Comparison of ENCODE assay signal across 29 cellular contexts in genomic region chr15:57668074-57668473, GRCh38. TPM values are rescaled to one million over a fixed set of nuclear protein-coding genes. Genes with fewer than 3 reads are reported as not detected.
A peak's percentile ranks its signal among the peaks of the same experiment; 100 is the strongest.
DNase-seq lines count a peak whose midpoint lies in the region; ATAC-seq and TF ChIP-seq lines count a peak whose summit lies in the region.
"Had no signal": no experiment of that assay in that cellular context is flagged by ENCODE, and none has a peak within 500 bp of the region (broad histone marks: within the 10 kb centered on the region; RNA-seq: fewer than 3 reads in every experiment).

No MANE protein-coding gene starts in this region.

- peaks cover 50% of the 10 kb centered on the region for H3K4me1 ChIP-seq in left ventricle myocardium inferior
- H3K4me1 ChIP-seq in duodenal mucosa (ENCODE audit: control insufficient read depth in 1 of 2, insufficient read depth in 2 of 2, low read length in 2 of 2): peaks cover 8 to 26% of the 10 kb centered on the region in 2 donors
- H3K4me1 ChIP-seq in mucosa of rectum (ENCODE audit: control insufficient read depth in 2 of 2, insufficient read depth in 2 of 2, low read length in 2 of 2): peaks cover 6 to 8% of the 10 kb centered on the region in 2 donors

- no peaks in the 10 kb centered on the region for H3K27me3 ChIP-seq in left ventricle myocardium inferior (ENCODE audit: low read depth)
- H3K27me3 ChIP-seq in duodenal mucosa (ENCODE audit: control insufficient read depth in 1 of 2, insufficient read depth in 2 of 2, low read length in 2 of 2): no peaks in the 10 kb centered on the region
- no peaks in the 10 kb centered on the region for H3K27me3 ChIP-seq in mucosa of rectum (ENCODE audit: control insufficient read depth in 2 of 2, insufficient read depth in 2 of 2, low read length in 2 of 2)
- H3K27me3 ChIP-seq: heart left ventricle, upper lobe of left lung had no signal

- H3K9me3 ChIP-seq in left ventricle myocardium inferior (replicated peaks) (no peaks in the 10 kb centered on the region), duodenal mucosa (ENCODE audit: control insufficient read depth in 1 of 2, low read length in 2 of 2) (no peaks in the 10 kb centered on the region), mucosa of rectum (ENCODE audit: control insufficient read depth in 2 of 2, low read length in 2 of 2) (no peaks in the 10 kb centered on the region)
- H3K9me3 ChIP-seq: heart left ventricle, lower lobe of right lung, upper lobe of left lung had no signal

- H3K36me3 ChIP-seq in left ventricle myocardium inferior (peaks cover 5% of the 10 kb centered on the region), duodenal mucosa (ENCODE audit: control insufficient read depth in 1 of 2, insufficient read depth in 2 of 2, low read length in 2 of 2) (peaks cover 0 to 5% of the 10 kb centered on the region in 2 donors), mucosa of rectum (ENCODE audit: control insufficient read depth in 2 of 2, insufficient read depth in 2 of 2, low read length in 2 of 2) (no peaks in the 10 kb centered on the region)
- H3K36me3 ChIP-seq: lower lobe of right lung, WERI-Rb-1 had no signal

- peak overlapping the region; percentile 29 for H3K27ac ChIP-seq in left ventricle myocardium inferior (replicated peaks)
- no peak overlapping the region for H3K27ac ChIP-seq in duodenal mucosa (ENCODE audit: low read depth, low read length)
- H3K27ac ChIP-seq in mucosa of rectum (ENCODE audit: low read depth in 2 of 2, low read length in 2 of 2): no peak overlapping the region
- H3K27ac ChIP-seq in coronary artery: no peak overlapping the region
- H3K27ac ChIP-seq: lower lobe of right lung, WERI-Rb-1 had no signal

- TF ChIP-seq CTCF in left ventricle myocardium inferior (IDR thresholded peaks at IDR 0.05; ENCODE audit: borderline replicate concordance) (no peak), coronary artery (IDR thresholded peaks at IDR 0.05) (no peak)

- intact Hi-C loops in left ventricle myocardium inferior (cut with micrococcal nuclease): loop anchor here (10.0 kb wide), 1 partner anchor 67 kb away; no protein-coding TSS in a partner anchor
- intact Hi-C loops in left ventricle myocardium superior (cut with micrococcal nuclease): loop anchor here (5.0 kb wide), 1 partner anchor 64 kb away; no protein-coding TSS in a partner anchor

- DNase-seq in left ventricle myocardium inferior (no peak), left ventricle myocardium superior (no peak), coronary artery (ENCODE audit: low spot score) (no peak)
- DNase-seq in activated CD4-positive, CD25-positive, alpha-beta regulatory T cell (lab: John Stamatoyannopoulos, UW): no peak
- DNase-seq: activated CD4-positive, alpha-beta T cell treated with anti-CD3 and anti-CD28 coated beads for 48 hours; activated effector memory CD4-positive, alpha-beta T cell treated with Interleukin-2 at 50 U/mL for 16 hours; activated naive CD8-positive, alpha-beta T cell treated with anti-CD3 and anti-CD28 coated beads for 36 hours; activated T-cell treated with anti-CD3 and anti-CD28 coated beads, Interleukin-2, amount 50 U/mL, for 1 hour; CD8-positive, alpha-beta T cell; cortex of kidney; GDM1; heart left ventricle; IMR-90; kidney; lower lobe of right lung; NCI-H1417 treated with DMSO at 0.1 percent for 48 hours; NCI-H2107; NCI-H345; SHP77; upper lobe of left lung; WERI-Rb-1 had no signal

- H3K9ac ChIP-seq in duodenal mucosa (ENCODE audit: low read depth in 1 of 2, low read length in 2 of 2): no peak overlapping the region
- no peak overlapping the region for H3K9ac ChIP-seq in mucosa of rectum (ENCODE audit: low read depth in 1 of 2, low read length in 2 of 2)

- H3K4me3 ChIP-seq in left ventricle myocardium inferior (no peak overlapping the region), duodenal mucosa (ENCODE audit: low read depth in 1 of 2, low read length in 2 of 2) (peak overlapping the region; percentile 18 to 44), mucosa of rectum (ENCODE audit: low read length in 2 of 2) (peak overlapping the region; percentile 4 to 10), coronary artery (no peak overlapping the region)
- H3K4me3 ChIP-seq: heart left ventricle, lower lobe of right lung, upper lobe of left lung had no signal

- ATAC-seq in left ventricle myocardium superior (no peak), HG02678 (IDR thresholded peaks at IDR 0.05; ENCODE audit: unreplicated experiment) (no peak), HG03432 (IDR thresholded peaks at IDR 0.05; ENCODE audit: unreplicated experiment) (no peak)
- ATAC-seq: CD8-positive, alpha-beta T cell; esophagus mucosa; natural killer cell treated with Interleukin-12 subunit alpha and Interleukin-12 subunit beta and Interleukin-15 and Interleukin-18, amount 100 ng/mL, for 72 hours; Panc1; stimulated activated effector memory CD8-positive, alpha-beta T cell treated with anti-CD3 and anti-CD28 coated beads, Interleukin-12 subunit alpha, Interleukin-12 subunit beta, amount 100 ng/mL, for 72 hours had no signal

RNA-seq across cellular contexts. Expression of gene POLR2M, which starts 38.4 kb away (rescaled TPM):
- total RNA-seq in left ventricle myocardium inferior: 53.6 TPM
- 42.2 TPM for total RNA-seq in left ventricle myocardium superior

Comparison
In these comparisons a context has a peak if more than half of its experiments do, and no peak if none do; other contexts are left out.
1. H3K4me3 ChIP-seq: peak in duodenal mucosa (2 of 2) and mucosa of rectum (2 of 2); none in left ventricle myocardium inferior (single experiment) and coronary artery (single experiment).